32 cellular contexts compared by ENCODE assay signal in genomic region chr20:62674370-62674769, GRCh38. TPM values are rescaled to one million over a fixed set of nuclear protein-coding genes. Genes with fewer than 3 reads are reported as not detected.
"Had no signal": no experiment of that assay in that cellular context is flagged by ENCODE, and none has a peak within 500 bp of the region (broad histone marks: within the 10 kb centered on the region; RNA-seq: fewer than 3 reads in every experiment).

No MANE protein-coding gene starts in this region.

- FAIRE-seq: colon, endometrium, frontal cortex had no signal

- H3K4me3 Mint-ChIP-seq: activated naive CD4-positive, alpha-beta T cell treated with anti-CD3 and anti-CD28 coated beads, Interleukin-2, amount 50 U/mL, for 24 hours; mesothelial cell of epicardium; naive B cell; neural crest cell; T-cell had no signal

- H3K4me3 ChIP-seq: adrenal gland, body of pancreas, psoas muscle, smooth muscle cell, suprapubic skin, tibial artery, upper lobe of right lung had no signal

- H3K9me3 Mint-ChIP-seq: activated naive CD4-positive, alpha-beta T cell treated with anti-CD3 and anti-CD28 coated beads, Interleukin-2, amount 50 U/mL, for 24 hours; mesothelial cell of epicardium; naive B cell; T-cell had no signal

- ATAC-seq: activated CD4-positive, CD25-positive, alpha-beta regulatory T cell treated with anti-CD3 and anti-CD28 coated beads, Interleukin-2, amount 50 U/mL, for 24 hours; body of pancreas; T-cell had no signal

- H3K79me2 ChIP-seq: parathyroid adenoma had no signal

- H3K9me3 ChIP-seq: adrenal gland, body of pancreas, psoas muscle, suprapubic skin, tibial artery, upper lobe of right lung had no signal

- H3K27me3 Mint-ChIP-seq: activated naive CD4-positive, alpha-beta T cell treated with anti-CD3 and anti-CD28 coated beads, Interleukin-2, amount 50 U/mL, for 24 hours; T-cell had no signal

- H3K27ac ChIP-seq: adrenal gland, body of pancreas, parathyroid adenoma, psoas muscle, suprapubic skin, tibial artery, upper lobe of right lung, VCaP had no signal

- H3K27me3 ChIP-seq: adrenal gland, upper lobe of right lung had no signal

- DNase-seq: activated CD4-positive, alpha-beta T cell treated with anti-CD3 and anti-CD28 coated beads for 48 hours; activated CD4-positive, alpha-beta T cell treated with anti-CD3 and anti-CD28 coated beads, Interleukin-2, amount 50 U/mL, for 48 hours; activated CD8-positive, alpha-beta memory T cell treated with anti-CD3 and anti-CD28 coated beads for 24 hours; activated CD8-positive, alpha-beta memory T cell treated with anti-CD3 and anti-CD28 coated beads, Interleukin-2, amount 50 U/mL, for 4 hours; activated gamma-delta T cell treated with Interleukin-2 at 50 U/mL for 16 hours; activated T-cell treated with anti-CD3 and anti-CD28 coated beads, Interleukin-2, amount 50 U/mL, for 1 hour; adrenal gland; aorta; body of pancreas; dermis blood vessel endothelial cell; effector CD4-positive, alpha-beta T cell; naive B cell; occipital lobe; psoas muscle; stimulated activated CD4-positive, alpha-beta T cell treated with anti-CD3 and anti-CD28 coated beads, Interleukin-1b, Interleukin-23, amount 100 ng/mL, for 48 hours; stimulated activated CD4-positive, alpha-beta T cell treated with anti-CD3 and anti-CD28 coated beads, Interleukin-4, amount 100 ng/mL, for 4 hours; stimulated activated CD8-positive, alpha-beta memory T cell treated with anti-CD3 and anti-CD28 coated beads, Interleukin-4, amount 100 ng/mL, for 48 hours; T-cell; tibial artery; upper lobe of right lung had no signal

- H2AFZ ChIP-seq: parathyroid adenoma had no signal

- H3K4me1 ChIP-seq: adrenal gland, body of pancreas, parathyroid adenoma, psoas muscle, suprapubic skin, tibial artery, upper lobe of right lung had no signal

- H3K27ac Mint-ChIP-seq: mesothelial cell of epicardium, naive B cell, T-cell had no signal

- H3K36me3 ChIP-seq: adrenal gland, suprapubic skin, tibial artery, upper lobe of right lung had no signal

- H3K9ac ChIP-seq: parathyroid adenoma had no signal

- H3K4me1 Mint-ChIP-seq: neural crest cell had no signal

- H3K36me3 Mint-ChIP-seq: activated naive CD4-positive, alpha-beta T cell treated with anti-CD3 and anti-CD28 coated beads, Interleukin-2, amount 50 U/mL, for 24 hours; naive B cell; T-cell had no signal

RNA-seq across cellular contexts. Expression of gene NTSR1, which starts 34.3 kb away (rescaled TPM):
- total RNA-seq: aorta, body of pancreas, dermis blood vessel endothelial cell, epithelial cell of proximal tubule, neural crest cell had no signal
- polyA plus RNA-seq: aorta, smooth muscle cell had no signal
